11 cellular contexts compared by ENCODE assay signal in the genomic region with DNA sequence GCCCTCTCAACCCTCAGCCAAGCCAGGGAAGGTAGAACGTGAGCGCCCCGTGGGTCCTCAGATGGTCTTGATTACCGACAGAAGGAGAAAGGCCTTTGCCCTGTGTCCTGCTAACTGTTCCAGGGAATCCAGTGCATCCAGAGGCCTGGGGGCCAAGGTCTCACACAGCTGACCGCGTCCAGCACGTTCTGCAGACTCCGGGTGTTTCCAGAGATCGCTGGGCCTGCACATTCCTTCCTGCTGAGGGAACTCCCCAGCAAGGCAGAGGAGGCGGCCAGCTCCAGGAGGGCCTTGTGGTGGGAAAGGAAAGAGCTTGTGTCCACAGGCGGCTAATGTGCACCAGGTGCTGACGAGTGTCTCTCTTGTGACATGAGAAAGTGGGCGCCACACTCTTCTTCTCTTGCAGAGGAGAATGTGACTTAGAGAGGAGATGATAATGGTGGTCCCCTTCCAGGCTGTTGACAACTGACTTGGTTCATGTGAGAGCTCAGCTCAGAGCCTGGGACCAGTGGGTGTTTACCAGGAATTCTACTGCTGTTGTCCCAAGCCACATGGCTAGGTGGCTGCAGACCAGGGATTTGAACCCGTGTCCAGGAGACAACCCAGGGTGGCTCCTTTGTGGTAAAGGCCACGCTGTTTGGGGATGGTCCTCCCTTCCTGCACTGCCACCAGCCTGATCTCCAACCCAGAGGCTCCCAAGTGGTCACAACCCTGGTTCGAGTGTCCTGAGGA. TPM values are rescaled to one million over a fixed set of nuclear protein-coding genes. Genes with fewer than 3 reads are reported as not detected.
A peak's percentile ranks its signal among the peaks of the same experiment; 100 is the strongest.
DNase-seq lines count a peak whose midpoint lies in the region; TF ChIP-seq lines count a peak whose summit lies in the region.
"Had no signal": no experiment of that assay in that cellular context is flagged by ENCODE, and none has a peak within 500 bp of the region (broad histone marks: within the 10 kb centered on the region; RNA-seq: fewer than 3 reads in every experiment).

No MANE protein-coding gene starts in this region.

- intact Hi-C loops in head of caudate nucleus (cut with DNase I) = no loop called here

- no peaks in the 10 kb centered on the region for H3K9me3 Mint-ChIP-seq in osteocyte (ENCODE audit: unreplicated experiment)
- H3K9me3 Mint-ChIP-seq: CD4-positive, alpha-beta T cell; memory B cell had no signal

- peak; percentile 43 for TF ChIP-seq CTCF in AG09319 (IDR thresholded peaks at IDR 0.05; ENCODE audit: low read depth, low read length)
- TF ChIP-seq CTCF in osteocyte (IDR thresholded peaks at IDR 0.05) = peak; percentile 51

- peaks cover 73% of the 10 kb centered on the region for H3K4me1 Mint-ChIP-seq in osteocyte (ENCODE audit: unreplicated experiment)
- H3K4me1 Mint-ChIP-seq: memory B cell had no signal

- peak overlapping the region; percentile 95 for H3K27ac Mint-ChIP-seq in osteocyte (ENCODE audit: unreplicated experiment)
- H3K27ac Mint-ChIP-seq: CD4-positive, alpha-beta T cell; memory B cell had no signal

- H3K27me3 Mint-ChIP-seq in osteocyte (ENCODE audit: unreplicated experiment) = no peaks in the 10 kb centered on the region

- H3K36me3 ChIP-seq in SJCRH30 = no peaks in the 10 kb centered on the region

- no peaks in the 10 kb centered on the region for H3K36me3 Mint-ChIP-seq in osteocyte (ENCODE audit: unreplicated experiment)
- H3K36me3 Mint-ChIP-seq: memory B cell had no signal

- H3K27ac ChIP-seq in SJCRH30 = peak overlapping the region; percentile 99

- no peak overlapping the region for H3K4me3 ChIP-seq in SJCRH30

- DNase-seq in AG09319 (ENCODE audit: extremely low read depth, low read depth) (peak; percentile 60), SJCRH30 (peak; percentile 80), glomerular visceral epithelial cell (ENCODE audit: extremely low spot score) (peak; percentile 83), osteocyte (ENCODE audit: extremely low spot score, unreplicated experiment) (peak; percentile 91), head of caudate nucleus (no peak), C1 segment of cervical spinal cord (lab: John Stamatoyannopoulos, UW) (no peak)
- no peak for DNase-seq in activated CD4-positive, alpha-beta T cell treated with anti-CD3 and anti-CD28 coated beads for 1 hour
- DNase-seq in activated T-cell treated with anti-CD3 and anti-CD28 coated beads, Interleukin-2, amount 50 U/mL, for 1 hour = no peak
- DNase-seq: CD4-positive, alpha-beta T cell; NCI-H2171 had no signal

- H3K4me3 Mint-ChIP-seq in osteocyte (ENCODE audit: unreplicated experiment) = peak overlapping the region; percentile 10
- H3K4me3 Mint-ChIP-seq: CD4-positive, alpha-beta T cell; memory B cell had no signal

- H3K9me3 ChIP-seq in SJCRH30 (replicated peaks) = no peaks in the 10 kb centered on the region

- no peaks in the 10 kb centered on the region for H3K27me3 ChIP-seq in SJCRH30

- peaks cover 52% of the 10 kb centered on the region for H3K4me1 ChIP-seq in SJCRH30

RNA-seq across cellular contexts. Expression of a gene that starts 46.8 kb away (rescaled TPM):
- total RNA-seq in SJCRH30 (2014; rRNA removed; shearing (Covaris generic)) = 0.20 and 0.28 TPM in 2 replicates
- total RNA-seq in osteocyte = 0.60 and 0.86 TPM in 2 replicates
- total RNA-seq: CD4-positive, alpha-beta T cell had no signal

Comparison
In these comparisons a context has a peak if more than half of its experiments do, and no peak if none do; other contexts are left out.
1. DNase-seq: peak in AG09319 (single experiment), SJCRH30 (2 of 2), glomerular visceral epithelial cell (single experiment) and osteocyte (single experiment); none in head of caudate nucleus (0 of 42), C1 segment of cervical spinal cord (0 of 14), activated CD4-positive, alpha-beta T cell treated with anti-CD3 and anti-CD28 coated beads for 1 hour (single experiment) and activated T-cell treated with anti-CD3 and anti-CD28 coated beads, Interleukin-2, amount 50 U/mL, for 1 hour (single experiment).